In the genomic region with DNA sequence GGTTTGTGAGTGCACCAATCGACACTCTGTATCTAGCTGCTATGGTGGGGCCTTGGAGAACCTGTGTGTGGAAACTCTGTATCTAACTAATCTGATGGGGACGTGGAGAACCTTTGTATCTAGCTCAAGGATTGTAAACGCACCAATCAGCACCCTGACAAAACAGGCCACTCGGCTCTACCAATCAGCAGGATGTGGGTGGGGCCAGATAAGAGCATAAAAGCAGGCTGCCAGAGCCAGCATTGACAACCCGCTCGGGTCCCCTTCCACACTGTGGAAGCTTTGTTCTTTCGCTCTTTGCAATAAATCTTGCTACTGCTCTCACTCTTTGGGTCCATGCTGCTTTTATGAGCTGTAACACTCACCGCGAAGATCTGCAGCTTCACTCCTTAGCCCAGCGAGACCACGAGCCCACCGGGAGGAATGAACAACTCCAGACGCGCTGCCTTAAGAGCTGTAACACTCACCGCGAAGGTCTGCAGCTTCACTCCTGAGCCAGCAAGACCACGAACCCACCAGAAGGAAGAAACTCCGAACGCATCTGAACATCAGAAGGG, we compare ENCODE assay signal across 1 cellular context.
TF ChIP-seq lines count a peak whose summit lies in the region.

No MANE protein-coding gene starts in this region.

TF ChIP-seq in K562, 482 proteins besides CTCF, POLR2A, EP300 and RAD21:
- TF ChIP-seq, protein P1, sequence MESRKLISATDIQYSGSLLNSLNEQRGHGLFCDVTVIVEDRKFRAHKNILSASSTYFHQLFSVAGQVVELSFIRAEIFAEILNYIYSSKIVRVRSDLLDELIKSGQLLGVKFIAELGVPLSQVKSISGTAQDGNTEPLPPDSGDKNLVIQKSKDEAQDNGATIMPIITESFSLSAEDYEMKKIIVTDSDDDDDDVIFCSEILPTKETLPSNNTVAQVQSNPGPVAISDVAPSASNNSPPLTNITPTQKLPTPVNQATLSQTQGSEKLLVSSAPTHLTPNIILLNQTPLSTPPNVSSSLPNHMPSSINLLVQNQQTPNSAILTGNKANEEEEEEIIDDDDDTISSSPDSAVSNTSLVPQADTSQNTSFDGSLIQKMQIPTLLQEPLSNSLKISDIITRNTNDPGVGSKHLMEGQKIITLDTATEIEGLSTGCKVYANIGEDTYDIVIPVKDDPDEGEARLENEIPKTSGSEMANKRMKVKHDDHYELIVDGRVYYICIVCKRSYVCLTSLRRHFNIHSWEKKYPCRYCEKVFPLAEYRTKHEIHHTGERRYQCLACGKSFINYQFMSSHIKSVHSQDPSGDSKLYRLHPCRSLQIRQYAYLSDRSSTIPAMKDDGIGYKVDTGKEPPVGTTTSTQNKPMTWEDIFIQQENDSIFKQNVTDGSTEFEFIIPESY (CRISPR knock-in tag; IDR thresholded peaks at IDR 0.05): peak; percentile 52; the same call in 1 of the 2 replicates
- TF ChIP-seq SUPT5H (IDR thresholded peaks at IDR 0.05): peak; percentile 57
